ENCODE assay signal across 23 cellular contexts in the genomic region with DNA sequence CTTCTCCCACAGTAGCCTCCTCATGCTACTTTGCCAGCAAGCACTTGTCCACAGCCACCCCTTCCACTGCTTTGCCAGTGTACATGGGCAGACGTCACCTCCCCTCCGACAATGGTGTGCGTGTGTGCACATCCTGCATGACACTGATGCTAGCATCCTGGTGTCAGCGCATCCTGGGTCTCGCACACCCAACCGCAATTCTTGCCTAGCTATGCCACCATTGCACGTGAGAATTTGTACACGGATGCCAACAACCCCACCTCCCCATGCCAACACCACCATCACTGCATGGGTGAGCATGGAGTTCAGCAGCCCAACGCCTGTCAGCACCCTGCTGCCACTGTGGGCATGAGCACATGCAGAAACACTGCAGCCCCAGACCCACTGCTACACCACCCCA.
DNase-seq lines count a peak whose midpoint lies in the region; ATAC-seq and TF ChIP-seq lines count a peak whose summit lies in the region.
"Had no signal": no experiment of that assay in that cellular context is flagged by ENCODE, and none has a peak within 500 bp of the region (broad histone marks: within the 10 kb centered on the region; RNA-seq: fewer than 3 reads in every experiment).

No MANE protein-coding gene starts in this region.

- no peaks in the 10 kb centered on the region for H3K79me1 ChIP-seq in neuronal stem cell (ENCODE audit: low read depth, low read length)

- H3K4me3 ChIP-seq in SK-N-SH (ENCODE audit: low read depth in 2 of 2, low read length in 1 of 2) (no peak overlapping the region), neuronal stem cell (ENCODE audit: low read length in 2 of 2) (peak overlapping the region in 1 of 2 donors; percentile 29), upper lobe of right lung (no peak overlapping the region)
- H3K4me3 ChIP-seq: SJCRH30 had no signal

- no peaks in the 10 kb centered on the region for H3K4me1 Mint-ChIP-seq in CD14-positive monocyte
- H3K4me1 Mint-ChIP-seq: B cell; CD4-positive, CD25-positive, alpha-beta regulatory T cell; IgD-negative memory B cell had no signal

- H3K4me1 ChIP-seq in SK-N-SH (ENCODE audit: control insufficient read depth in 1 of 2, insufficient read depth in 2 of 2, low read depth in 1 of 2, low read length in 1 of 2): no peaks in the 10 kb centered on the region
- no peaks in the 10 kb centered on the region for H3K4me1 ChIP-seq in neuronal stem cell (ENCODE audit: control insufficient read depth in 2 of 2, insufficient read depth in 1 of 2, low read depth in 1 of 2, low read length in 2 of 2)
- no peaks in the 10 kb centered on the region for H3K4me1 ChIP-seq in upper lobe of right lung
- H3K4me1 ChIP-seq: SJCRH30 had no signal

- TF ChIP-seq CTCF in SK-N-SH (IDR thresholded peaks at IDR 0.05): no peak
- TF ChIP-seq CTCF in CD14-positive monocyte (IDR thresholded peaks at IDR 0.05): no peak
- no peak for TF ChIP-seq CTCF in upper lobe of right lung (IDR thresholded peaks at IDR 0.05)

- no peaks in the 10 kb centered on the region for H3K36me3 ChIP-seq in SK-N-SH (replicated peaks in 1 of 2; ENCODE audit: control insufficient read depth in 1 of 2, insufficient read depth in 2 of 2, low read length in 1 of 2)
- H3K36me3 ChIP-seq in neuronal stem cell (replicated peaks in 1 of 2; ENCODE audit: control insufficient read depth in 2 of 2, insufficient read depth in 2 of 2, low read length in 2 of 2): no peaks in the 10 kb centered on the region
- no peaks in the 10 kb centered on the region for H3K36me3 ChIP-seq in upper lobe of right lung
- H3K36me3 ChIP-seq: SJCRH30 had no signal

- CTCF ChIA-PET in SK-N-SH (lab: Yijun Ruan, JAX): no interaction called here

- no peak for ATAC-seq in SK-N-SH treated with all-trans-retinoic acid at 6 μM for 48 hours
- peak; percentile 29 for ATAC-seq in upper lobe of right lung
- ATAC-seq: Panc1 had no signal

- H3K9me3 ChIP-seq in SK-N-SH: no peaks in the 10 kb centered on the region
- peaks cover 0 to 3% of the 10 kb centered on the region in 2 donors for H3K9me3 ChIP-seq in neuronal stem cell (replicated peaks in 1 of 2; ENCODE audit: control insufficient read depth in 2 of 2, insufficient read depth in 1 of 2, low read depth in 1 of 2, low read length in 2 of 2)
- H3K9me3 ChIP-seq in upper lobe of right lung: no peaks in the 10 kb centered on the region
- H3K9me3 ChIP-seq: SJCRH30 had no signal

- no peak overlapping the region for H2AK5ac ChIP-seq in neuronal stem cell (ENCODE audit: low read depth, low read length)

- H3K27ac Mint-ChIP-seq in CD14-positive monocyte: peak overlapping the region in 1 of 7 donors; percentile 45
- H3K27ac Mint-ChIP-seq: B cell; CD4-positive, CD25-positive, alpha-beta regulatory T cell; IgD-negative memory B cell had no signal

- H4K91ac ChIP-seq in neuronal stem cell (ENCODE audit: low read depth, low read length, poor library complexity): no peak overlapping the region

- H3K27ac ChIP-seq in SK-N-SH (ENCODE audit: low read depth in 2 of 2, low read length in 1 of 2) (no peak overlapping the region), neuronal stem cell (replicated peaks; ENCODE audit: low read length) (no peak overlapping the region), upper lobe of right lung (no peak overlapping the region)
- H3K27ac ChIP-seq: 22Rv1, SJCRH30 had no signal

- peaks cover 9 to 23% (median 14%) of the 10 kb centered on the region in 7 donors for H3K9me3 Mint-ChIP-seq in CD14-positive monocyte

- no peak overlapping the region for H3K4me3 Mint-ChIP-seq in CD14-positive monocyte
- H3K4me3 Mint-ChIP-seq: B cell; CD4-positive, CD25-positive, alpha-beta regulatory T cell; IgD-negative memory B cell had no signal

- peak overlapping the region; percentile 63 for H3K14ac ChIP-seq in neuronal stem cell (ENCODE audit: low read length)

- peak; percentile 0 for DNase-seq in SK-N-SH
- peak; percentile 37 for DNase-seq in CD14-positive monocyte (ENCODE audit: low spot score)
- no peak for DNase-seq in neuronal stem cell (ENCODE audit: low spot score)
- peak; percentile 26 for DNase-seq in upper lobe of right lung
- no peak for DNase-seq in globus pallidus (ENCODE audit: low spot score)
- no peak for DNase-seq in H4 (ENCODE audit: low spot score)
- no peak for DNase-seq in activated CD4-positive, CD25-positive, alpha-beta regulatory T cell treated with anti-CD3 and anti-CD28 coated beads, Interleukin-2, amount 50 U/mL, for 72 hours
- DNase-seq: CD4-positive, CD25-positive, alpha-beta regulatory T cell; EL; GF-D8; H7; MV-4-11; NCI-H1105 treated with DMSO at 0.1 percent for 48 hours; NCI-H2029 treated with DMSO at 0.1 percent for 48 hours; NCI-H226; NCI-H524 treated with DMSO at 0.1 percent for 48 hours; NCI-H82; SJCRH30 had no signal

- H3K27me3 ChIP-seq in SK-N-SH (ENCODE audit: insufficient read depth) (no peaks in the 10 kb centered on the region), neuronal stem cell (ENCODE audit: control insufficient read depth in 3 of 3, insufficient read depth in 3 of 3, low read depth in 1 of 3, low read length in 3 of 3) (no peaks in the 10 kb centered on the region), upper lobe of right lung (no peaks in the 10 kb centered on the region)
- H3K27me3 ChIP-seq: SJCRH30 had no signal

- POLR2A ChIA-PET in SK-N-SH (lab: Yijun Ruan, JAX): no interaction called here

- H4K20me1 ChIP-seq in SK-N-SH (ENCODE audit: insufficient read depth): no peaks in the 10 kb centered on the region

- H3K9ac ChIP-seq in SK-N-SH: no peak overlapping the region
- H3K9ac ChIP-seq in neuronal stem cell (ENCODE audit: low read depth, low read length, poor library complexity): peak overlapping the region; percentile 78

- H3K27me3 Mint-ChIP-seq in CD14-positive monocyte (ENCODE audit: low read depth in 3 of 3): no peaks in the 10 kb centered on the region
- H3K27me3 Mint-ChIP-seq: B cell; CD4-positive, CD25-positive, alpha-beta regulatory T cell; IgD-negative memory B cell had no signal

- H3F3A ChIP-seq in SK-N-SH (replicated peaks; ENCODE audit: insufficient read depth): no peaks in the 10 kb centered on the region

- no peaks in the 10 kb centered on the region for H3K9me2 ChIP-seq in SK-N-SH

- H3K4ac ChIP-seq in neuronal stem cell (ENCODE audit: low read length): no peak overlapping the region

- peak overlapping the region; percentile 15 for H2BK15ac ChIP-seq in neuronal stem cell (ENCODE audit: low read length)

- no peak for TF ChIP-seq RAD21 in SK-N-SH (IDR thresholded peaks at IDR 0.05; ENCODE audit: low read length)

- H3K18ac ChIP-seq in neuronal stem cell (ENCODE audit: low read length): peak overlapping the region; percentile 81

- H3K4me2 ChIP-seq in SK-N-SH (no peak overlapping the region), neuronal stem cell (ENCODE audit: insufficient read depth, low read length, poor library complexity, severe bottlenecking) (no peak overlapping the region)

- no peaks in the 10 kb centered on the region for H3K36me3 Mint-ChIP-seq in CD14-positive monocyte
- H3K36me3 Mint-ChIP-seq: CD4-positive, CD25-positive, alpha-beta regulatory T cell; IgD-negative memory B cell had no signal

- H2BK12ac ChIP-seq in neuronal stem cell (ENCODE audit: low read length): peak overlapping the region; percentile 14

- no peak overlapping the region for H2BK120ac ChIP-seq in neuronal stem cell (ENCODE audit: low read depth, low read length)

- H2BK5ac ChIP-seq in neuronal stem cell (ENCODE audit: low read length): peak overlapping the region; percentile 53

- 82% methylated on average over 8 of the region's 9 CpGs for WGBS in SK-N-SH (ENCODE audit: low lambda C conversion rate)
- no CpG with 5 or more reads among the region's 9 CpGs for WGBS in neuronal stem cell (ENCODE audit: extremely low coverage in 2 of 2, insufficient read length in 2 of 2, insufficient replicate concordance in 1 of 2), 2 donors

- H3K23ac ChIP-seq in neuronal stem cell (ENCODE audit: low read depth, low read length, poor library complexity): peak overlapping the region; percentile 55

- intact Hi-C loops in CD14-positive monocyte (cut with micrococcal nuclease): no loop called here
- intact Hi-C loops in upper lobe of right lung (cut with DNase I): no loop called here

- peak overlapping the region; percentile 48 for H4K8ac ChIP-seq in neuronal stem cell (ENCODE audit: low read depth, low read length)

- no peaks in the 10 kb centered on the region for H3K79me2 ChIP-seq in SK-N-SH (ENCODE audit: insufficient read depth)

- H2AFZ ChIP-seq in SK-N-SH (ENCODE audit: low read depth) (no peak overlapping the region), neuronal stem cell (ENCODE audit: low read length) (no peak overlapping the region)

- no peak for TF ChIP-seq EP300 in SK-N-SH (IDR thresholded peaks at IDR 0.05; ENCODE audit: borderline replicate concordance in 1 of 2, low read depth in 1 of 2, low read length in 1 of 2)

TF ChIP-seq in SK-N-SH, 30 proteins besides CTCF, POLR2A, EP300 and RAD21 (continues in another document):
- no peak for TF ChIP-seq JUND (IDR thresholded peaks at IDR 0.05)
- no peak for TF ChIP-seq IRF3 (IDR thresholded peaks at IDR 0.05; ENCODE audit: low read depth, low read length)

TF ChIP-seq in SK-N-SH treated with all-trans-retinoic acid at 6 μM for 48 hours, 23 proteins besides CTCF, POLR2A, EP300 and RAD21 (continues in another document):
- TF ChIP-seq TOX (CRISPR knock-in tag; IDR thresholded peaks at IDR 0.05; ENCODE audit: borderline replicate concordance) (no peak), CSDC2 (CRISPR knock-in tag; IDR thresholded peaks at IDR 0.05) (no peak), PATZ1 (CRISPR knock-in tag; IDR thresholded peaks at IDR 0.05; ENCODE audit: borderline replicate concordance) (no peak)

Comparison
In these comparisons a context has a peak if more than half of its experiments do, and no peak if none do; other contexts are left out.
1. DNase-seq: peak in SK-N-SH (single experiment), CD14-positive monocyte (single experiment) and upper lobe of right lung (single experiment); none in neuronal stem cell (single experiment), globus pallidus (single experiment), H4 (single experiment) and activated CD4-positive, CD25-positive, alpha-beta regulatory T cell treated with anti-CD3 and anti-CD28 coated beads, Interleukin-2, amount 50 U/mL, for 72 hours (single experiment).